Comparison of ENCODE assay signal across 8 cellular contexts in the genomic region with DNA sequence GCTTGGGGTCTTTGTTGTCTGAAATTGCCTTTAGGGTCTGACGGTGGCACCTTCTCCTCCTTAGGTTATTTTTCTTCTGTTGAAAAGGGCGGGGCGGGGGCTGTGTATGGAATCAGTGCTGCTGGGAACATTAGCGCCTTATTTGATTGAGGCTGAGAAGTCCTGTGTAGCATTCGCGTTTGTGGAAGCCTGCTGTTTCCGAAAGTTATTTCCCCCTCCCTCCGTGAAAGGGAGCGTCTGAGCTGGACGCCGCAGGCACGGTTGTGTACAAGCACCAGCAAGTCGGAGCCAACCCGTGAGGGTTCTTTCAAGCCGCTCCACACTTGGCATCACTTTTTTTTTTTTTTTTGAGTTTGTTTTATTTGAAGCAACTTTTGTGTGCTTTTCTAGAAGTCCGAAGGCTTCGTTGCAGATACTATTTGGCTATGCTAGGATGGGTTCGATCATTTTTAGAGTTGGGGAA.
A peak's percentile ranks its signal among the peaks of the same experiment; 100 is the strongest.
DNase-seq lines count a peak whose midpoint lies in the region; ATAC-seq and TF ChIP-seq lines count a peak whose summit lies in the region.

No MANE protein-coding gene starts in this region.

- peak; percentile 61 for DNase-seq in COR-L47 (lab: John Stamatoyannopoulos, UW)
- peak; percentile 69 for DNase-seq in NCI-H1092 treated with DMSO at 0.1 percent for 48 hours (lab: John Stamatoyannopoulos, UW)
- peak; percentile 63 to 76 for DNase-seq in cardiac fibroblast (ENCODE audit: low read depth in 2 of 2)
- peak; percentile 48 for DNase-seq in stimulated activated CD4-positive, alpha-beta T cell treated with anti-CD3 and anti-CD28 coated beads, Interleukin-4, amount 100 ng/mL, for 24 hours
- no peak for DNase-seq in SKM-1 treated with dmso at 0.1 percent for 144 hours (lab: John Stamatoyannopoulos, UW; ENCODE audit: unreplicated experiment)

- ATAC-seq in GM21786 (IDR thresholded peaks at IDR 0.05; ENCODE audit: unreplicated experiment): peak; percentile 27

- H3K27ac ChIP-seq in layer of hippocampus (ENCODE audit: low read depth, low read length): peak overlapping the region; percentile 62

- TF ChIP-seq CTCF in WI38 (IDR thresholded peaks at IDR 0.05; ENCODE audit: low read depth, low read length) (no peak), cardiac fibroblast (IDR thresholded peaks at IDR 0.05; ENCODE audit: low read depth, low read length) (no peak)

- H3K4me3 ChIP-seq in WI38 (ENCODE audit: low read depth, low read length): peak overlapping the region; percentile 71
- H3K4me3 ChIP-seq in cardiac fibroblast (replicated peaks in 1 of 2; ENCODE audit: low read depth in 2 of 2, low read length in 2 of 2): peak overlapping the region; percentile 67 to 73

- H3K27me3 ChIP-seq in layer of hippocampus (ENCODE audit: control insufficient read depth, insufficient read depth, low read length): no peaks in the 10 kb centered on the region
